8 cellular contexts compared by ENCODE assay signal in the genomic region with DNA sequence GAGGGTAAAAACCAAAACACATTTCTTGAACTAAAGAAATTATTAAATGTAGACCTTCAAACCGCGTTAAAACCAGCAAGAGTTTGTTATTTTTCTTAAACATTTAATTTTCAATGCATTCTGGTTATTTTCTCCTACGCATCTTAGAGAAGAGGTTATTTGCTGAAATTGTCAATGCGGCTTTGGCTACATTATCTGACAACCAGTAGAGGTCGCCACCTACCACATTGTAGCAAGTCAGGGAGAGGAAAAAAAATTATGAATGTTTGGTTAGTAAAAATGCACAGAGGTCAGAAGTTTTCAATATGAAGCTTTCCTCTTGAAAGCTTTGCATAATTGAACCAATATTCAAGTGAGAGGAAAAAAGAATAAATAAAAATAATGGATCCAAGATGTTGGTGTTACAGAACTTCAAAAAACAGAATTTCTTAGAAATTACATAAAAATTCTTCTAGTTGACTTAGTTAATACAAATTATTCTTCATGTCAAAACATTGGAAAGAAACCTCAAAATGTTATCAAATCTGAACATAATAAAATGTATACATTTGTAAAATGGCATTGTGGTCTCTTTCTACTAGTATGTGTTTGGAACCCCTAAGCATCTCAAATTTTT.
DNase-seq lines count a peak whose midpoint lies in the region; ATAC-seq and TF ChIP-seq lines count a peak whose summit lies in the region.
"Had no signal": no experiment of that assay in that cellular context is flagged by ENCODE, and none has a peak within 500 bp of the region (broad histone marks: within the 10 kb centered on the region; RNA-seq: fewer than 3 reads in every experiment).

No MANE protein-coding gene starts in this region.

- H3K27ac ChIP-seq in brain microvascular endothelial cell (no peak overlapping the region), transverse colon (no peak overlapping the region)

- H3K4me3 ChIP-seq in brain microvascular endothelial cell (ENCODE audit: low read depth, low read length) (no peak overlapping the region), transverse colon (no peak overlapping the region)

- DNase-seq in Daoy (ENCODE audit: low read depth) (peak; percentile 23), NCI-H82 (lab: John Stamatoyannopoulos, UW) (peak; percentile 69), brain microvascular endothelial cell (peak; percentile 48), left colon (peak in 1 of 2 donors; percentile 14), transverse colon (peak; percentile 12)
- DNase-seq: activated naive CD8-positive, alpha-beta T cell treated with anti-CD3 and anti-CD28 coated beads, Interleukin-2, amount 10 ng/mL, durations not matched to agents 7 days and 5 days had no signal

- TF ChIP-seq EP300 in transverse colon (IDR thresholded peaks at IDR 0.05; ENCODE audit: low read depth), result no peak

- H3K9me3 ChIP-seq in transverse colon, result no peaks in the 10 kb centered on the region

- intact Hi-C loops in left colon (cut with DNase I, micrococcal nuclease) (loop anchor here in 1 of 2 donors (10.0 kb wide), 1 partner anchor 1978 kb away; no protein-coding TSS in a partner anchor), transverse colon (cut with DNase I; ENCODE audit: low total_unique reads) (loop anchor here (5.0 kb wide), 1 partner anchor 435 kb away; no protein-coding TSS in a partner anchor)

- peaks cover 0 to 13% (median 0%) of the 10 kb centered on the region in 4 donors for H3K4me1 ChIP-seq in transverse colon

- H3K36me3 ChIP-seq in brain microvascular endothelial cell (replicated peaks) (no peaks in the 10 kb centered on the region), transverse colon (no peaks in the 10 kb centered on the region)

- TF ChIP-seq CTCF in brain microvascular endothelial cell (IDR thresholded peaks at IDR 0.05; ENCODE audit: low read depth, low read length, missing control alignments) (peak; percentile 86), transverse colon (IDR thresholded peaks at IDR 0.05) (peak; percentile 77 to 85 (median 79))

- peak; percentile 60 for ATAC-seq in GM19452 (IDR thresholded peaks at IDR 0.05; ENCODE audit: unreplicated experiment)
- peak; percentile 50 for ATAC-seq in HG03521 (IDR thresholded peaks at IDR 0.05; ENCODE audit: unreplicated experiment)
- ATAC-seq in left colon, result peak; percentile 64

- TF ChIP-seq POLR2A in transverse colon (IDR thresholded peaks at IDR 0.05), result no peak

- H3K27me3 ChIP-seq in brain microvascular endothelial cell (replicated peaks), result no peaks in the 10 kb centered on the region
- no peaks in the 10 kb centered on the region for H3K27me3 ChIP-seq in transverse colon

- in situ Hi-C loops in brain microvascular endothelial cell (cut with HindIII; ENCODE audit: low pct_ligation_motif_present, low sequenced_read_pairs) (no loop called here), transverse colon (cut with MboI; ENCODE audit: low pct_ligation_motif_present in 1 of 4, low pct_unique_long_range_greater_than_20kb in 1 of 4, low sequenced_read_pairs in 3 of 4) (loop anchor here in 1 of 4 donors (10.0 kb wide), 1 partner anchor 98 kb away; no protein-coding TSS in a partner anchor)

- WGBS in transverse colon (ENCODE audit: low coverage in 1 of 2), 2 donors, result 7 to 8% methylated on average over 5 of the region's 5 CpGs
